In the genomic region with DNA sequence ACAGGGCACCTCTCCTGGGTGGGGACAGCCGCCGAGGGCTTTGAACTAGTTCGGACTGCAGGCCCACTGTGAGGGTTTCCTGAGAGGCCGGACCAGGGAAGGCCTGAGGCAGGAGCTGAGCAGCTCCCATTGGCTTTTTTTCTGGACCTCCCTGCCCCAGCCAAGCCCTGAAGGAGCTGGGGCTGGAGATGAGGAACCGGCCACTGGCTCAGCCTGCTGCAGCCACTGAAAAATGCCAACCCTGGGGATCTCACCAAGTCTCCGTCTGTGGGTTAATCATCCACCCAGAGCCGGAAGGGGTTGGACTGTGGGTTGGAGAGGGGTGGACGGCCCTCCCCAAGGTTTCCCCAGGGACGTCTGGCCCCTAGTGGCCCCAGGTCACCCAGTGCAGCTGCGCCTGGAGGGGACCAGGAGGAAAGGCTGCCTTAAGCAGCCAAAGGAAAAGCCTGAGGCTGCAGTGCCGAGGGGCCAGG, we compare ENCODE assay signal across 15 cellular contexts. TPM values are rescaled to one million over a fixed set of nuclear protein-coding genes. Genes with fewer than 3 reads are reported as not detected.
DNase-seq lines count a peak whose midpoint lies in the region; ATAC-seq and TF ChIP-seq lines count a peak whose summit lies in the region.
"Had no signal": no experiment of that assay in that cellular context is flagged by ENCODE, and none has a peak within 500 bp of the region (broad histone marks: within the 10 kb centered on the region; RNA-seq: fewer than 3 reads in every experiment).

No MANE protein-coding gene starts in this region.

- no peaks in the 10 kb centered on the region for H3K36me3 Mint-ChIP-seq in stimulated activated memory B cell treated with anti-CD40 and anti-IgM and Interleukin-4, amounts not matched to agents 10 μg/mL and 1 μg/mL and 100 μg/mL, for 72 hours

- TF ChIP-seq EP300 in SK-N-SH (IDR thresholded peaks at IDR 0.05; ENCODE audit: borderline replicate concordance in 1 of 2, low read depth in 1 of 2, low read length in 1 of 2) (no peak), transverse colon (IDR thresholded peaks at IDR 0.05; ENCODE audit: low read depth) (no peak)

- H4K20me1 ChIP-seq in SK-N-SH (ENCODE audit: insufficient read depth) = no peaks in the 10 kb centered on the region

- H3K27ac ChIP-seq in SK-N-SH (ENCODE audit: low read depth in 2 of 2, low read length in 1 of 2) = no peak overlapping the region
- H3K27ac ChIP-seq in HL-60 (replicated peaks) = no peak overlapping the region
- peak overlapping the region; percentile 49 to 53 (median 50) for H3K27ac ChIP-seq in transverse colon
- H3K27ac ChIP-seq: left ventricle myocardium inferior had no signal

- no peak overlapping the region for H3K4me2 ChIP-seq in SK-N-SH

- H3K4me3 ChIP-seq in SK-N-SH (ENCODE audit: low read depth in 2 of 2, low read length in 1 of 2) (no peak overlapping the region), HL-60 (replicated peaks; ENCODE audit: insufficient read depth, low read length) (no peak overlapping the region), epithelial cell of proximal tubule (ENCODE audit: low read depth, low read length) (peak overlapping the region; percentile 47), transverse colon (peak overlapping the region in 1 of 4 donors; percentile 10)

- CTCF ChIA-PET in SK-N-SH (lab: Yijun Ruan, JAX) = interaction anchor here (1.4 kb wide), 1 partner anchor 68 kb away, joined by 3 read pairs; no protein-coding TSS in a partner anchor

- H3K27ac Mint-ChIP-seq in stimulated activated memory B cell treated with anti-CD40 and anti-IgM and Interleukin-4, amounts not matched to agents 10 μg/mL and 1 μg/mL and 100 μg/mL, for 72 hours = no peak overlapping the region
- H3K27ac Mint-ChIP-seq: stimulated activated naive CD8-positive, alpha-beta T cell treated with anti-CD3 and anti-CD28 coated beads, Interleukin-15, amount 100 ng/mL, for 72 hours had no signal

- H3K9me3 ChIP-seq in SK-N-SH (no peaks in the 10 kb centered on the region), transverse colon (no peaks in the 10 kb centered on the region)
- H3K9me3 ChIP-seq: left ventricle myocardium inferior had no signal

- POLR2A ChIA-PET in SK-N-SH (lab: Yijun Ruan, JAX) = no interaction called here

- no peaks in the 10 kb centered on the region for H3K9me3 Mint-ChIP-seq in stimulated activated memory B cell treated with anti-CD40 and anti-IgM and Interleukin-4, amounts not matched to agents 10 μg/mL and 1 μg/mL and 100 μg/mL, for 72 hours
- H3K9me3 Mint-ChIP-seq: stimulated activated naive CD8-positive, alpha-beta T cell treated with anti-CD3 and anti-CD28 coated beads, Interleukin-15, amount 100 ng/mL, for 72 hours had no signal

- no peak for ATAC-seq in SK-N-SH treated with all-trans-retinoic acid at 6 μM for 48 hours
- ATAC-seq in stimulated activated memory B cell treated with anti-CD40 and anti-IgM and Interleukin-4, amounts not matched to agents 10 μg/mL and 1 μg/mL and 100 μg/mL, for 72 hours = no peak
- ATAC-seq in GM21381 (IDR thresholded peaks at IDR 0.05; ENCODE audit: unreplicated experiment) = no peak
- ATAC-seq: stimulated activated naive CD8-positive, alpha-beta T cell treated with anti-CD3 and anti-CD28 coated beads, Interleukin-15, amount 100 ng/mL, for 72 hours had no signal

- H3F3A ChIP-seq in SK-N-SH (replicated peaks; ENCODE audit: insufficient read depth) = no peaks in the 10 kb centered on the region

- no peak overlapping the region for H3K4me3 Mint-ChIP-seq in stimulated activated memory B cell treated with anti-CD40 and anti-IgM and Interleukin-4, amounts not matched to agents 10 μg/mL and 1 μg/mL and 100 μg/mL, for 72 hours
- H3K4me3 Mint-ChIP-seq: stimulated activated naive CD8-positive, alpha-beta T cell treated with anti-CD3 and anti-CD28 coated beads, Interleukin-15, amount 100 ng/mL, for 72 hours had no signal

- TF ChIP-seq POLR2A in transverse colon (IDR thresholded peaks at IDR 0.05) = peak; percentile 15

- intact Hi-C loops in transverse colon (cut with DNase I; ENCODE audit: low total_unique reads) = loop anchor here (5.0 kb wide), 1 partner anchor 36 kb away; no protein-coding TSS in a partner anchor

- no peaks in the 10 kb centered on the region for H3K79me2 ChIP-seq in SK-N-SH (ENCODE audit: insufficient read depth)

- H3K9ac ChIP-seq in SK-N-SH = no peak overlapping the region

- H3K4me1 Mint-ChIP-seq in stimulated activated memory B cell treated with anti-CD40 and anti-IgM and Interleukin-4, amounts not matched to agents 10 μg/mL and 1 μg/mL and 100 μg/mL, for 72 hours = peaks cover 29% of the 10 kb centered on the region

- H2AFZ ChIP-seq in SK-N-SH (ENCODE audit: low read depth) = no peak overlapping the region

- H3K36me3 ChIP-seq in SK-N-SH (replicated peaks in 1 of 2; ENCODE audit: control insufficient read depth in 1 of 2, insufficient read depth in 2 of 2, low read length in 1 of 2) (no peaks in the 10 kb centered on the region), transverse colon (no peaks in the 10 kb centered on the region)
- H3K36me3 ChIP-seq: left ventricle myocardium inferior had no signal

- no peaks in the 10 kb centered on the region for H3K27me3 ChIP-seq in SK-N-SH (ENCODE audit: insufficient read depth)
- H3K27me3 ChIP-seq in HL-60 (ENCODE audit: insufficient read depth, poor library complexity, severe bottlenecking) = peaks cover 11% of the 10 kb centered on the region
- no peaks in the 10 kb centered on the region for H3K27me3 ChIP-seq in transverse colon

- H3K4me1 ChIP-seq in SK-N-SH (ENCODE audit: control insufficient read depth in 1 of 2, insufficient read depth in 2 of 2, low read depth in 1 of 2, low read length in 1 of 2) = peaks cover 0 to 16% of the 10 kb centered on the region in 2 experiments; a peak in 1 of 4 replicates
- peaks cover 47 to 67% (median 65%) of the 10 kb centered on the region in 4 donors for H3K4me1 ChIP-seq in transverse colon

- TF ChIP-seq RAD21 in SK-N-SH (IDR thresholded peaks at IDR 0.05; ENCODE audit: low read length) = no peak

- peaks cover 74% of the 10 kb centered on the region for H3K27me3 Mint-ChIP-seq in stimulated activated memory B cell treated with anti-CD40 and anti-IgM and Interleukin-4, amounts not matched to agents 10 μg/mL and 1 μg/mL and 100 μg/mL, for 72 hours

- TF ChIP-seq CTCF in SK-N-SH (IDR thresholded peaks at IDR 0.05) = no peak
- TF ChIP-seq CTCF in HL-60 (IDR thresholded peaks at IDR 0.05; ENCODE audit: insufficient read depth, low read length) = no peak
- TF ChIP-seq CTCF in epithelial cell of proximal tubule (conservative IDR thresholded peaks at IDR 0.05; ENCODE audit: low read depth, low read length) = peak; percentile 22
- TF ChIP-seq CTCF in transverse colon (IDR thresholded peaks at IDR 0.05) = peak in 2 of 5 experiments; percentile 13 to 27

- H3K9me2 ChIP-seq in SK-N-SH = no peaks in the 10 kb centered on the region

- WGBS in SK-N-SH (ENCODE audit: low lambda C conversion rate) = 60% methylated on average over 6 of the region's 11 CpGs
- 26% methylated on average over 11 of the region's 11 CpGs; no CpG with 5 or more reads in 1 of the 2 donors for WGBS in transverse colon (ENCODE audit: low coverage in 1 of 2), 2 donors

- DNase-seq in SK-N-SH = peak; percentile 19
- peak; percentile 63 to 72 for DNase-seq in HL-60 (ENCODE audit: low read depth in 1 of 2, low spot score in 1 of 2)
- DNase-seq in epithelial cell of proximal tubule (ENCODE audit: low read depth) = peak; percentile 20
- DNase-seq in transverse colon = peak; percentile 73
- no peak for DNase-seq in dermis blood vessel endothelial cell
- DNase-seq: activated effector memory CD4-positive, alpha-beta T cell treated with Interleukin-2 at 50 U/mL for 16 hours; left ventricle myocardium inferior; NCI-H2081; stimulated activated naive CD8-positive, alpha-beta T cell treated with anti-CD3 and anti-CD28 coated beads, Interleukin-15, amount 100 ng/mL, for 72 hours had no signal

- in situ Hi-C loops in transverse colon (cut with MboI; ENCODE audit: low pct_ligation_motif_present in 1 of 4, low pct_unique_long_range_greater_than_20kb in 1 of 4, low sequenced_read_pairs in 3 of 4) = no loop called here

TF ChIP-seq in SK-N-SH treated with all-trans-retinoic acid at 6 μM for 48 hours, 23 proteins besides CTCF, POLR2A, EP300 and RAD21 (continues in another document):
- TF ChIP-seq TCF4 (CRISPR knock-in tag; IDR thresholded peaks at IDR 0.05; ENCODE audit: borderline replicate concordance) = no peak

RNA-seq across cellular contexts. Expression of a gene that starts 2.5 kb away (rescaled TPM):
- 5.3 and 7.4 TPM in 2 replicates for polyA plus RNA-seq in SK-N-SH (2012; rRNA removed)
- 3.2 and 5.0 TPM in 2 replicates for polyA plus RNA-seq in SK-N-SH (2012; cell fraction: cytosol; rRNA removed)
- 5.7 and 8.5 TPM in 2 replicates for polyA plus RNA-seq in SK-N-SH (2012; cell fraction: nucleus; rRNA removed)
- total RNA-seq in epithelial cell of proximal tubule (41.6 and 56.3 TPM in 2 replicates), transverse colon (10 to 100 TPM; 29.4 to 82.0 (median 51.6) TPM), dermis blood vessel endothelial cell (12.7 and 45.3 TPM in 2 replicates)

RNA-seq across cellular contexts. Expression of a gene that starts 11.5 kb away (rescaled TPM):
- polyA plus RNA-seq in SK-N-SH (2012; rRNA removed) = 0.38 and 0.49 TPM in 2 replicates
- polyA plus RNA-seq in SK-N-SH (2012; cell fraction: cytosol; rRNA removed) = 0.22 and 0.27 TPM in 2 replicates
- polyA plus RNA-seq in SK-N-SH (2012; cell fraction: nucleus; rRNA removed) = 0.37 and 0.52 TPM in 2 replicates
- total RNA-seq in epithelial cell of proximal tubule (under 0.01 and 0.36 TPM in 2 replicates), transverse colon (1 to 10 TPM in 1 of 4 donors, under 1 TPM in 2, not detected in 1; 0.75 to 1.3 (median 1.00) TPM), dermis blood vessel endothelial cell (0.17 and 1.5 TPM in 2 replicates)
- total RNA-seq: skeletal muscle tissue had no signal

RNA-seq across cellular contexts. Expression of a gene that starts 16.9 kb away (rescaled TPM):
- polyA plus RNA-seq in SK-N-SH (2012; rRNA removed) = 0.06 and 0.07 TPM in 2 replicates
- 0.04 and 0.05 TPM in 2 replicates for polyA plus RNA-seq in SK-N-SH (2012; cell fraction: cytosol; rRNA removed)
- 0.43 and 0.46 TPM in 2 replicates for polyA plus RNA-seq in SK-N-SH (2012; cell fraction: nucleus; rRNA removed)
- total RNA-seq in epithelial cell of proximal tubule = 2.7 and 4.0 TPM in 2 replicates
- total RNA-seq in transverse colon = 1 to 10 TPM in 3 of 4 donors, under 1 TPM in 1; 0.80 to 4.5 (median 1.9) TPM
- total RNA-seq in dermis blood vessel endothelial cell = 0.28 and 0.51 TPM in 2 replicates
- total RNA-seq: A673; T-helper 1 cell treated with Interleukin-12 subunit alpha and Interleukin-12 subunit beta and Interleukin-4 antibody, amounts not matched to agents 30 ng/mL and 1 ng/mL, for 36 hours had no signal

RNA-seq across cellular contexts. Expression of a gene that starts 30.8 kb away (rescaled TPM):
- 159 and 210 TPM in 2 replicates for polyA plus RNA-seq in SK-N-SH (2012; rRNA removed)
- polyA plus RNA-seq in SK-N-SH (2012; cell fraction: cytosol; rRNA removed) = 202 and 236 TPM in 2 replicates
- polyA plus RNA-seq in SK-N-SH (2012; cell fraction: nucleus; rRNA removed) = 104 and 133 TPM in 2 replicates
- total RNA-seq in epithelial cell of proximal tubule (150 and 246 TPM in 2 replicates), transverse colon (100 to 1,000 TPM in 1 of 4 donors, 10 to 100 TPM in 3; 40.0 to 183 (median 97.0) TPM), dermis blood vessel endothelial cell (98.2 and 102 TPM in 2 replicates)

RNA-seq across cellular contexts. Expression of a gene that starts 33.6 kb away (rescaled TPM):
- 47.6 and 71.6 TPM in 2 replicates for polyA plus RNA-seq in SK-N-SH (2012; rRNA removed)
- 13.5 and 13.8 TPM in 2 replicates for polyA plus RNA-seq in SK-N-SH (2012; cell fraction: cytosol; rRNA removed)
- 255 and 261 TPM in 2 replicates for polyA plus RNA-seq in SK-N-SH (2012; cell fraction: nucleus; rRNA removed)
- total RNA-seq in epithelial cell of proximal tubule (42.8 and 91.2 TPM in 2 replicates), transverse colon (100 to 1,000 TPM in 1 of 4 donors, 10 to 100 TPM in 3; 15.6 to 269 (median 39.2) TPM), dermis blood vessel endothelial cell (15.0 and 21.7 TPM in 2 replicates)

Comparison
In these comparisons a context has a peak if more than half of its experiments do, and no peak if none do; other contexts are left out.
1. H3K27ac ChIP-seq: peak in transverse colon (4 of 4); none in SK-N-SH (0 of 2) and HL-60 (single experiment).